ENCODE assay signal across 1 cellular context in genomic region chr12:10211101-10211974, GRCh38.
TF ChIP-seq lines count a peak whose summit lies in the region.

No MANE protein-coding gene starts in this region.

TF ChIP-seq in H1, 55 proteins besides CTCF, POLR2A, EP300 and RAD21:
- TF ChIP-seq NANOG (IDR thresholded peaks at IDR 0.05; ENCODE audit: insufficient read depth, low read depth, low read length, poor library complexity, severe bottlenecking): no peak
- TF ChIP-seq ASH2L (IDR thresholded peaks at IDR 0.05; ENCODE audit: low read length): no peak
- no peak for TF ChIP-seq FOSL1 (IDR thresholded peaks at IDR 0.05; ENCODE audit: insufficient read depth, low read depth, low read length)
- no peak for TF ChIP-seq EZH2 (IDR thresholded peaks at IDR 0.05; ENCODE audit: low read depth, low read length, severe bottlenecking)
- TF ChIP-seq CEBPB (IDR thresholded peaks at IDR 0.05; ENCODE audit: low read depth, low read length): no peak
- no peak for TF ChIP-seq NRF1 (IDR thresholded peaks at IDR 0.05; ENCODE audit: low read depth, low read length)
- no peak for TF ChIP-seq TEAD4 (IDR thresholded peaks at IDR 0.05; ENCODE audit: low read depth, low read length)
